ENCODE assay signal across 8 cellular contexts in the genomic region with DNA sequence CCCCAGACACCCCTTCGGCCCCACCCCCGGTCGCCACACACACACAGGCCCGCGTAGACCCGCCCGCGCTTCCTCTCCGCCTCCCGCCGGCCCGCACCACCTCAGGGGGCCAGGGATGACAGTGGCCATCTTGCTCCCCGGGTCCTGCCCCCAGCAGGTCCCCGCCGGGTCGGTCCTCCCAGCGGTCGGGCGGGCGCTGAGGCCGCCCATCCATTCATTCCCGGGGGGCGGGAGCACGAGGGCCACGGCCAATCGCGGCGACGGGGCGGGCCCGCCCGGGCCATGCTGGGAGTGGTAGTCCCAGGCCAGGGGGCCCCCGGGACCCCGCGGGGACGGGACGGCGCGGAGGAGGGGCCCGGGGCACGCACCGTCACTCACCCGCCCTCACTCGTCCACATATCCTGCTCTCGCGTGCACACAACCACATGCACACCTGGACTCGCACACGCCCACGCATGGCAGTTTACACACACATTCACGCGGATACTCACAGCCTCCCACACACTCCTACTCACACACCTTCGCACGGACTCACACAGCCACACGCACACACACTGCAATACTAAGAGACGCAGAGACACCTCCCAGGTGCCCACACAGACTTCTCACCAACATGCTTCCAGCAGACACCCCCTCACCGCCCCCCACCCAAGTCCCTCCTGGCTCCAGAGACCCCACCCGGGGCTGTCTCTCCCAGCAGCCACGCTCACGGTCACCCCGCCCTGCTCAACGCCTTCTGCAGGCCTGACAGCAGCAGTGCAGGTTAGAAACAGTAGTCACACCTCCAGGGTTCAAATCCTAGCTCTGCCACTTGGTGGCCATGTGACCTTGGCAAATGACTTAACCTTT. TPM values are rescaled to one million over a fixed set of nuclear protein-coding genes. Genes with fewer than 3 reads are reported as not detected.
DNase-seq lines count a peak whose midpoint lies in the region; ATAC-seq and TF ChIP-seq lines count a peak whose summit lies in the region.

A gene (minus strand): TSS at position 209 of the 849 bp plus-strand sequence. CDS start 80 bp downstream, at position 129.

- H3K36me3 Mint-ChIP-seq in activated B cell treated with CpG ODN at 0.5 μM for 24 hours (ENCODE audit: low read depth), result no peaks in the 10 kb centered on the region

- peaks cover 35% of the 10 kb centered on the region for H3K4me1 Mint-ChIP-seq in activated B cell treated with CpG ODN at 0.5 μM for 24 hours

- H3K4me3 Mint-ChIP-seq in activated B cell treated with CpG ODN at 0.5 μM for 24 hours, result peak within 1 kb of the TSS; percentile 85

- peak within 1 kb of the TSS; percentile 66 for H3K27ac Mint-ChIP-seq in activated B cell treated with CpG ODN at 0.5 μM for 24 hours

- H3K27me3 ChIP-seq in colonic mucosa (peaks cover 60% of the 10 kb centered on the region), right lobe of liver (peaks cover 3 to 28% of the 10 kb centered on the region in 2 donors)

- ATAC-seq in HG02798 (IDR thresholded peaks at IDR 0.05; ENCODE audit: poor library complexity, unreplicated experiment) (peak; percentile 82), activated B cell treated with CpG ODN at 0.5 μM for 24 hours (ENCODE audit: low read depth) (peak; percentile 88), right lobe of liver (peak; percentile 33 to 59 (median 40))

- peaks cover 52% of the 10 kb centered on the region for H3K27me3 Mint-ChIP-seq in activated B cell treated with CpG ODN at 0.5 μM for 24 hours

- H3K36me3 ChIP-seq in colonic mucosa, result no peaks in the 10 kb centered on the region
- no peaks in the 10 kb centered on the region for H3K36me3 ChIP-seq in right lobe of liver

- POLR2A ChIA-PET in activated B cell treated with CpG ODN at 0.5 μM for 24 hours (lab: Charles Lee), result interaction anchor here (0.7 kb wide), 1 partner anchor 305 kb away, joined by 3 read pairs; no protein-coding TSS in a partner anchor

- no peak within 1 kb of the TSS for H3K9ac ChIP-seq in colonic mucosa (ENCODE audit: low read depth in 2 of 2, low read length in 2 of 2)

- H3K27ac ChIP-seq in colonic mucosa (no peak within 1 kb of the TSS), right lobe of liver (no peak within 1 kb of the TSS)

- TF ChIP-seq POLR2A in right lobe of liver (IDR thresholded peaks at IDR 0.05), result no peak

- TF ChIP-seq CTCF in activated B cell treated with CpG ODN at 0.5 μM for 24 hours (IDR thresholded peaks at IDR 0.05), result no peak
- TF ChIP-seq CTCF in colonic mucosa (IDR thresholded peaks at IDR 0.05), result no peak
- TF ChIP-seq CTCF in right lobe of liver (IDR thresholded peaks at IDR 0.05), result no peak

- CTCF ChIA-PET in activated B cell treated with CpG ODN at 0.5 μM for 24 hours (lab: Charles Lee), result no interaction called here

- H3K9me3 ChIP-seq in colonic mucosa (no peaks in the 10 kb centered on the region), right lobe of liver (no peaks in the 10 kb centered on the region)

- DNase-seq in NCI-H1436 (lab: John Stamatoyannopoulos, UW) (peak; percentile 82), NCI-H1436 treated with DMSO at 0.1 percent for 48 hours (lab: John Stamatoyannopoulos, UW) (no peak), NCI-H2196 treated with DMSO at 0.1 percent for 48 hours (lab: John Stamatoyannopoulos, UW; ENCODE audit: unreplicated experiment) (peak; percentile 49), activated B cell treated with CpG ODN at 0.5 μM for 24 hours (peak; percentile 64), colonic mucosa (no peak), right lobe of liver (no peak)
- DNase-seq in stimulated activated CD8-positive, alpha-beta memory T cell treated with anti-CD3 and anti-CD28 coated beads, Interleukin-2, amount 100 ng/mL, for 48 hours (ENCODE audit: low read depth in 2 of 2), result peak; percentile 41 to 66

- 4% methylated on average over 10 of the region's 61 CpGs for WGBS in right lobe of liver (ENCODE audit: insufficient coverage, low coverage, low lambda C conversion rate, missing lambda C conversion rate)

- H3K9me3 Mint-ChIP-seq in activated B cell treated with CpG ODN at 0.5 μM for 24 hours, result no peaks in the 10 kb centered on the region

- peak within 1 kb of the TSS; percentile 11 for H3K4me3 ChIP-seq in colonic mucosa
- H3K4me3 ChIP-seq in right lobe of liver, result peak within 1 kb of the TSS in 2 of 3 donors; percentile 16 to 19

- intact Hi-C loops in activated B cell treated with CpG ODN at 0.5 μM for 24 hours (cut with micrococcal nuclease) (loop anchor here (1.0 to 10.0 kb wide), 4 partner anchors 318 to 711 kb away; a partner anchor contains a TSS), colonic mucosa (cut with DNase I) (no loop called here), right lobe of liver (cut with DNase I) (loop anchor here in 1 of 2 donors (10.0 kb wide), 1 partner anchor 329 kb away; no protein-coding TSS in a partner anchor)

- H3K4me1 ChIP-seq in colonic mucosa (peaks cover 8% of the 10 kb centered on the region), right lobe of liver (no peaks in the 10 kb centered on the region)

RNA-seq across cellular contexts. Expression of the gene that starts here (rescaled TPM):
- total RNA-seq in activated B cell treated with CpG ODN at 0.5 μM for 24 hours (not detected in 2 replicates), colonic mucosa (not detected), right lobe of liver (not detected)

Comparison
In these comparisons a context has a peak if more than half of its experiments do, and no peak if none do; other contexts are left out.
1. DNase-seq: peak in NCI-H1436 (single experiment), NCI-H2196 treated with DMSO at 0.1 percent for 48 hours (single experiment) and stimulated activated CD8-positive, alpha-beta memory T cell treated with anti-CD3 and anti-CD28 coated beads, Interleukin-2, amount 100 ng/mL, for 48 hours (2 of 2); none in NCI-H1436 treated with DMSO at 0.1 percent for 48 hours (single experiment), colonic mucosa (single experiment) and right lobe of liver (0 of 3).
2. Peak in DNase-seq and ATAC-seq in activated B cell treated with CpG ODN at 0.5 μM for 24 hours; RNA of the gene not detected or under 1 TPM.
3. Peak in ATAC-seq and H3K4me3 ChIP-seq in right lobe of liver; RNA of the gene not detected or under 1 TPM.
4. Peak in every context shown above with its lines, with median percentiles within 50 percentile points of each other: ATAC-seq.